ENCODE assay signal across 18 cellular contexts in genomic region chr17:11485802-11486421, GRCh38.
DNase-seq lines count a peak whose midpoint lies in the region; TF ChIP-seq lines count a peak whose summit lies in the region.
"Had no signal": no experiment of that assay in that cellular context is flagged by ENCODE, and none has a peak within 500 bp of the region (broad histone marks: within the 10 kb centered on the region; RNA-seq: fewer than 3 reads in every experiment).

No MANE protein-coding gene starts in this region.

- H3K9me3 ChIP-seq in SK-N-MC (ENCODE audit: low read depth, low read length) (no peaks in the 10 kb centered on the region), thyroid gland (no peaks in the 10 kb centered on the region)

- no peak for TF ChIP-seq POLR2A in thyroid gland (IDR thresholded peaks at IDR 0.05)

- H3K36me3 ChIP-seq in SK-N-MC (ENCODE audit: insufficient read depth, low read length) (no peaks in the 10 kb centered on the region), thyroid gland (no peaks in the 10 kb centered on the region)

- no peaks in the 10 kb centered on the region for H3K4me1 ChIP-seq in thyroid gland

- WGBS in thyroid gland, 2 donors, result 33 to 40% methylated on average over 9 of the region's 9 CpGs

- no peak overlapping the region for H3K4me3 ChIP-seq in SK-N-MC
- no peak overlapping the region for H3K4me3 ChIP-seq in thyroid gland (replicated peaks in 1 of 3)

- DNase-seq in ELF-1 (ENCODE audit: low read depth, low spot score) (peak; percentile 55), SK-N-MC (ENCODE audit: low read depth, low spot score) (no peak), left kidney (ENCODE audit: low read depth, low spot score) (peak; percentile 11), thyroid gland (peak; percentile 12 to 35), HCEC 1CT (no peak), GM20000 (ENCODE audit: low spot score) (no peak)
- no peak for DNase-seq in stimulated activated naive CD4-positive, alpha-beta T cell treated with Interleukin-2 at 50 U/mL for 16 hours (lab: John Stamatoyannopoulos, UW)
- DNase-seq: DMS153, EL, Kasumi-1, NCI-H1105, NCI-H1694 treated with DMSO at 0.1 percent for 48 hours, NCI-H2107, NCI-H345, NCI-H526, SHP77 had no signal

- intact Hi-C loops in thyroid gland (cut with DNase I), result no loop called here

- H3K27ac ChIP-seq in SK-N-MC (0 out of 2 replicates have a peak overlapping the region, but pooled peaks have one; percentile 14), thyroid gland (no peak overlapping the region)
- H3K27ac ChIP-seq: C4-2B, HL-60 had no signal

- no peak overlapping the region for H3K9ac ChIP-seq in SK-N-MC (ENCODE audit: insufficient read length)

- H3K27me3 ChIP-seq in thyroid gland, result no peaks in the 10 kb centered on the region

- TF ChIP-seq CTCF in thyroid gland (IDR thresholded peaks at IDR 0.05) (no peak), GM20000 (IDR thresholded peaks at IDR 0.05; ENCODE audit: extremely low read depth, missing control alignments) (no peak)

Comparison
In these comparisons a context has a peak if more than half of its experiments do, and no peak if none do; other contexts are left out.
1. DNase-seq: peak in ELF-1 (single experiment), left kidney (single experiment) and thyroid gland (2 of 2); none in SK-N-MC (single experiment), HCEC 1CT (single experiment), GM20000 (single experiment) and stimulated activated naive CD4-positive, alpha-beta T cell treated with Interleukin-2 at 50 U/mL for 16 hours (single experiment).